10 cellular contexts compared by ENCODE assay signal in the genomic region with DNA sequence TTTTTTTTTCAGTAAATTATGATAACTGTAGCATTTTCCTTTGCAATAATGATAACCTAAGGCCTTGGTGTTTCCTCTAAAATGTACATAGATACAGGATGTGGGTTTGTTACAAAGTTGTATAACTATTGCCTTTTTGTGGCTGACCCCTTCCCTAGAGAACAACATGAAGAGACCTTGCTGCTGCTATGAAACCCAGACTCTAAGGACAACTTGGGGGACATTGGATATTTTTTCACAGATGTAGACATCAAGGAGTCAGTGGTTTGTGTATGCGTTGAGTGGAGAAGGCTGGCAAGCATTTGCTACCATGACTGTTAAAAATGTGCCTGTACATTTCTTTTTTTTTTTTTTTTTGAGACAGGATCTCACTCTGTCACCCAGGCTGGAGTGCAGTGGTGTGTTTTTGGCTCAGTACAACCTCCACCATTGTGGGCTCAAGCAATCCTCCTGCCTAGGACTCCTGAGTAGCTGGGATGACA. TPM values are rescaled to one million over a fixed set of nuclear protein-coding genes. Genes with fewer than 3 reads are reported as not detected.
A peak's percentile ranks its signal among the peaks of the same experiment; 100 is the strongest.
DNase-seq lines count a peak whose midpoint lies in the region; ATAC-seq and TF ChIP-seq lines count a peak whose summit lies in the region.
"Had no signal": no experiment of that assay in that cellular context is flagged by ENCODE, and none has a peak within 500 bp of the region (broad histone marks: within the 10 kb centered on the region; RNA-seq: fewer than 3 reads in every experiment).

No MANE protein-coding gene starts in this region.

- TF ChIP-seq CTCF in transverse colon (IDR thresholded peaks at IDR 0.05): no peak

- H3K4me3 ChIP-seq in transverse colon: no peak overlapping the region

- no peaks in the 10 kb centered on the region for H3K9me3 ChIP-seq in transverse colon

- ATAC-seq in left lobe of liver (peak; percentile 21), HG03571 (IDR thresholded peaks at IDR 0.05; ENCODE audit: unreplicated experiment) (no peak), HG03045 (IDR thresholded peaks at IDR 0.05; ENCODE audit: unreplicated experiment) (no peak), HG03521 (IDR thresholded peaks at IDR 0.05; ENCODE audit: unreplicated experiment) (no peak)

- TF ChIP-seq EP300 in transverse colon (IDR thresholded peaks at IDR 0.05; ENCODE audit: low read depth): no peak

- H3K4me1 ChIP-seq in transverse colon: peaks cover 0 to 9% (median 0%) of the 10 kb centered on the region in 4 donors

- H3K27ac ChIP-seq in transverse colon: peak overlapping the region; percentile 3 to 49 (median 42)

- no peaks in the 10 kb centered on the region for H3K9me3 Mint-ChIP-seq in activated naive CD4-positive, alpha-beta T cell treated with anti-CD3 and anti-CD28 coated beads for 36 hours
- no peaks in the 10 kb centered on the region for H3K9me3 Mint-ChIP-seq in activated T-helper 1 cell treated with anti-CD3 and anti-CD28 coated beads, Interleukin-12 subunit alpha, Interleukin-12 subunit beta, Interleukin-2, Interleukin-4 antibody, amounts not matched to agents 30 ng/mL and 10 ng/mL and 1 ng/mL, durations not matched to agents 14 hours and 24 hours and 36 hours

- no peak overlapping the region for H3K4me3 Mint-ChIP-seq in activated naive CD4-positive, alpha-beta T cell treated with anti-CD3 and anti-CD28 coated beads for 36 hours
- H3K4me3 Mint-ChIP-seq in activated T-helper 1 cell treated with anti-CD3 and anti-CD28 coated beads, Interleukin-12 subunit alpha, Interleukin-12 subunit beta, Interleukin-2, Interleukin-4 antibody, amounts not matched to agents 30 ng/mL and 10 ng/mL and 1 ng/mL, durations not matched to agents 14 hours and 24 hours and 36 hours: peak overlapping the region; percentile 48

- H3K27me3 ChIP-seq in transverse colon: no peaks in the 10 kb centered on the region

- peaks cover 59% of the 10 kb centered on the region for H3K4me1 Mint-ChIP-seq in activated naive CD4-positive, alpha-beta T cell treated with anti-CD3 and anti-CD28 coated beads for 36 hours (ENCODE audit: low read depth)
- peaks cover 50% of the 10 kb centered on the region for H3K4me1 Mint-ChIP-seq in activated T-helper 1 cell treated with anti-CD3 and anti-CD28 coated beads, Interleukin-12 subunit alpha, Interleukin-12 subunit beta, Interleukin-2, Interleukin-4 antibody, amounts not matched to agents 30 ng/mL and 10 ng/mL and 1 ng/mL, durations not matched to agents 14 hours and 24 hours and 36 hours (ENCODE audit: low read depth)

- no peak for DNase-seq in activated naive CD4-positive, alpha-beta T cell treated with anti-CD3 and anti-CD28 coated beads for 36 hours
- DNase-seq in activated naive CD4-positive, alpha-beta T cell (lab: John Stamatoyannopoulos, UW): no peak
- DNase-seq in activated T-helper 1 cell treated with anti-CD3 and anti-CD28 coated beads, Interleukin-12 subunit alpha, Interleukin-12 subunit beta, Interleukin-2, Interleukin-4 antibody, amounts not matched to agents 30 ng/mL and 10 ng/mL and 1 ng/mL, durations not matched to agents 14 hours and 24 hours and 36 hours (ENCODE audit: low spot score): no peak
- DNase-seq in left lobe of liver (ENCODE audit: low spot score): no peak
- no peak for DNase-seq in transverse colon
- DNase-seq: effector CD8-positive, alpha-beta T cell; retina had no signal

- peaks cover 0 to 15% (median 0%) of the 10 kb centered on the region in 4 donors for H3K36me3 ChIP-seq in transverse colon

- H3K27me3 Mint-ChIP-seq in activated naive CD4-positive, alpha-beta T cell treated with anti-CD3 and anti-CD28 coated beads for 36 hours (ENCODE audit: low read depth): no peaks in the 10 kb centered on the region
- no peaks in the 10 kb centered on the region for H3K27me3 Mint-ChIP-seq in activated T-helper 1 cell treated with anti-CD3 and anti-CD28 coated beads, Interleukin-12 subunit alpha, Interleukin-12 subunit beta, Interleukin-2, Interleukin-4 antibody, amounts not matched to agents 30 ng/mL and 10 ng/mL and 1 ng/mL, durations not matched to agents 14 hours and 24 hours and 36 hours (ENCODE audit: insufficient read depth)

- intact Hi-C loops in activated naive CD4-positive, alpha-beta T cell treated with anti-CD3 and anti-CD28 coated beads for 36 hours (cut with micrococcal nuclease): no loop called here
- intact Hi-C loops in activated T-helper 1 cell treated with anti-CD3 and anti-CD28 coated beads, Interleukin-12 subunit alpha, Interleukin-12 subunit beta, Interleukin-2, Interleukin-4 antibody, amounts not matched to agents 30 ng/mL and 10 ng/mL and 1 ng/mL, durations not matched to agents 14 hours and 24 hours and 36 hours (cut with micrococcal nuclease): loop anchor here (1.0 kb wide), 2 partner anchors 12 to 17 kb away; partner anchors contain the start of gene HMOX2
- intact Hi-C loops in transverse colon (cut with DNase I; ENCODE audit: low total_unique reads): no loop called here

- in situ Hi-C loops in transverse colon (cut with MboI; ENCODE audit: low pct_ligation_motif_present in 1 of 4, low pct_unique_long_range_greater_than_20kb in 1 of 4, low sequenced_read_pairs in 3 of 4): no loop called here

- peaks cover 18% of the 10 kb centered on the region for H3K36me3 Mint-ChIP-seq in activated naive CD4-positive, alpha-beta T cell treated with anti-CD3 and anti-CD28 coated beads for 36 hours (ENCODE audit: low read depth)
- H3K36me3 Mint-ChIP-seq in activated T-helper 1 cell treated with anti-CD3 and anti-CD28 coated beads, Interleukin-12 subunit alpha, Interleukin-12 subunit beta, Interleukin-2, Interleukin-4 antibody, amounts not matched to agents 30 ng/mL and 10 ng/mL and 1 ng/mL, durations not matched to agents 14 hours and 24 hours and 36 hours (ENCODE audit: low read depth): peaks cover 28% of the 10 kb centered on the region

- 89 to 100% methylated on average over 1 of the region's 1 CpG for WGBS in transverse colon (ENCODE audit: low coverage in 1 of 2), 2 donors

- no peak for TF ChIP-seq POLR2A in transverse colon (IDR thresholded peaks at IDR 0.05)

- CTCF ChIA-PET in activated naive CD4-positive, alpha-beta T cell treated with anti-CD3 and anti-CD28 coated beads for 36 hours (lab: Charles Lee): interaction anchor here (0.8 to 2.2 kb wide), 6 partner anchors 10 to 18 kb away, joined by 3 to 12 read pairs (median 5); no protein-coding TSS in a partner anchor

- H3K27ac Mint-ChIP-seq in activated naive CD4-positive, alpha-beta T cell treated with anti-CD3 and anti-CD28 coated beads for 36 hours: peak overlapping the region; percentile 89
- peak overlapping the region; percentile 76 for H3K27ac Mint-ChIP-seq in activated T-helper 1 cell treated with anti-CD3 and anti-CD28 coated beads, Interleukin-12 subunit alpha, Interleukin-12 subunit beta, Interleukin-2, Interleukin-4 antibody, amounts not matched to agents 30 ng/mL and 10 ng/mL and 1 ng/mL, durations not matched to agents 14 hours and 24 hours and 36 hours

RNA-seq across cellular contexts. Expression of gene HMOX2, which starts 12.3 kb away (rescaled TPM):
- 10 to 100 TPM; 46.8 to 49.3 TPM for total RNA-seq in activated naive CD4-positive, alpha-beta T cell treated with anti-CD3 and anti-CD28 coated beads for 36 hours
- total RNA-seq in activated T-helper 1 cell treated with anti-CD3 and anti-CD28 coated beads, Interleukin-12 subunit alpha, Interleukin-12 subunit beta, Interleukin-2, Interleukin-4 antibody, amounts not matched to agents 30 ng/mL and 10 ng/mL and 1 ng/mL, durations not matched to agents 14 hours and 24 hours and 36 hours: 64.7 and 68.4 TPM in 2 replicates
- total RNA-seq in left lobe of liver (44.9 TPM), transverse colon (100 to 1,000 TPM in 1 of 4 donors, 10 to 100 TPM in 3; 46.4 to 495 (median 55.7) TPM)

RNA-seq across cellular contexts. Expression of gene NMRAL1, which starts 14.1 kb away (rescaled TPM):
- total RNA-seq in activated naive CD4-positive, alpha-beta T cell treated with anti-CD3 and anti-CD28 coated beads for 36 hours: 10 to 100 TPM; 30.5 to 30.8 TPM
- total RNA-seq in activated T-helper 1 cell treated with anti-CD3 and anti-CD28 coated beads, Interleukin-12 subunit alpha, Interleukin-12 subunit beta, Interleukin-2, Interleukin-4 antibody, amounts not matched to agents 30 ng/mL and 10 ng/mL and 1 ng/mL, durations not matched to agents 14 hours and 24 hours and 36 hours: 21.7 and 25.0 TPM in 2 replicates
- total RNA-seq in left lobe of liver (38.3 TPM), transverse colon (10 to 100 TPM; 46.0 to 75.9 (median 66.6) TPM)

RNA-seq across cellular contexts. Expression of gene CDIP1, which starts 50.0 kb away (rescaled TPM):
- total RNA-seq in activated naive CD4-positive, alpha-beta T cell treated with anti-CD3 and anti-CD28 coated beads for 36 hours: 10 to 100 TPM; 31.9 to 35.7 TPM
- total RNA-seq in activated T-helper 1 cell treated with anti-CD3 and anti-CD28 coated beads, Interleukin-12 subunit alpha, Interleukin-12 subunit beta, Interleukin-2, Interleukin-4 antibody, amounts not matched to agents 30 ng/mL and 10 ng/mL and 1 ng/mL, durations not matched to agents 14 hours and 24 hours and 36 hours: 61.6 and 62.7 TPM in 2 replicates
- 17.5 TPM for total RNA-seq in left lobe of liver
- total RNA-seq in transverse colon: 10 to 100 TPM in 3 of 4 donors, 1 to 10 TPM in 1; 8.8 to 29.5 (median 19.0) TPM
